In the genomic region with DNA sequence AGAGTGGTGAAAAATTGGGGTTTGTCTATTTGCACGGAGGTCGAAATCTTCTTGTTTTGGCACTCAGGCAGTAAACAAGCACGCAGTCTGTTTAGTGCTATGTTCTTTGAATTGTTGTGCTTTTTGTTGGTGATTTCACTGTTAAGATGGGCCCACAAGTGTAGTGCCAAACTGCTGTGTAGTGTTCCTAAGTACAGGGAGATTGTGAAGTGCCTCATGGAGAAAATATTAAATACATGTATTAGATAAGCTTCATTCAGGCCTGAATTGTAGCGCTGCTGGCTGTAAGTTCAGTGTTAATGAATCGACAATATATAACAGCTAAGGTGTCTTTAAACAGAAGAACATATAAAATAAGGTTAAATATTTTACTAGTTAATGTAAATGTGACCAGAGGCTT, we compare ENCODE assay signal across 28 cellular contexts.
"Had no signal": no experiment of that assay in that cellular context is flagged by ENCODE, and none has a peak within 500 bp of the region (broad histone marks: within the 10 kb centered on the region; RNA-seq: fewer than 3 reads in every experiment).

No MANE protein-coding gene starts in this region.

- H3K27ac ChIP-seq: colonic mucosa, coronary artery, dorsolateral prefrontal cortex, epithelial cell of prostate, esophagus muscularis mucosa, esophagus squamous epithelium, foreskin keratinocyte, gastrocnemius medialis, gastroesophageal sphincter, heart left ventricle, heart right ventricle had no signal

- H3K9me3 ChIP-seq: colonic mucosa, esophagus muscularis mucosa, esophagus squamous epithelium, gastrocnemius medialis, gastroesophageal sphincter, heart left ventricle, heart right ventricle had no signal

- DNase-seq: colonic mucosa; cortex of kidney; dermis blood vessel endothelial cell; dorsolateral prefrontal cortex; effector CD4-positive, alpha-beta T cell; effector CD8-positive, alpha-beta T cell; effector memory CD4-positive, alpha-beta T cell; effector memory CD8-positive, alpha-beta T cell; endodermal cell; erythroblast; esophagus squamous epithelium; foreskin fibroblast; foreskin keratinocyte; foreskin melanocyte; gastrocnemius medialis; glutamatergic neuron; head of caudate nucleus; heart left ventricle; heart right ventricle had no signal

- H3K4me1 ChIP-seq: colonic mucosa, esophagus muscularis mucosa, esophagus squamous epithelium, foreskin keratinocyte, gastroesophageal sphincter had no signal

- H3K4me1 Mint-ChIP-seq: endodermal cell had no signal

- H3K4me3 Mint-ChIP-seq: dendritic cell treated with granulocyte-macrophage colony-stimulating factor and Interleukin-4, amounts not matched to agents 40 ng/mL and 50 ng/mL, for 4 days; effector memory CD8-positive, alpha-beta T cell; endodermal cell had no signal

- FAIRE-seq: colon, endothelial cell of umbilical vein, frontal cortex had no signal

- H3K27me3 Mint-ChIP-seq: dendritic cell treated with granulocyte-macrophage colony-stimulating factor and Interleukin-4, amounts not matched to agents 40 ng/mL and 50 ng/mL, for 4 days; effector memory CD8-positive, alpha-beta T cell had no signal

- H3K36me3 ChIP-seq: colonic mucosa had no signal

- H3K27ac Mint-ChIP-seq: dendritic cell treated with granulocyte-macrophage colony-stimulating factor and Interleukin-4, amounts not matched to agents 40 ng/mL and 50 ng/mL, for 4 days; effector memory CD8-positive, alpha-beta T cell; endodermal cell had no signal

- ATAC-seq: effector memory CD8-positive, alpha-beta T cell; esophagus mucosa; foreskin keratinocyte; gastrocnemius medialis; gastroesophageal sphincter had no signal

- H3K9me3 Mint-ChIP-seq: dendritic cell treated with granulocyte-macrophage colony-stimulating factor and Interleukin-4, amounts not matched to agents 40 ng/mL and 50 ng/mL, for 4 days; effector memory CD8-positive, alpha-beta T cell; endodermal cell had no signal

- H3K4me3 ChIP-seq: colonic mucosa, coronary artery, dorsolateral prefrontal cortex, esophagus muscularis mucosa, esophagus squamous epithelium, gastrocnemius medialis, gastroesophageal sphincter, heart left ventricle, heart right ventricle had no signal

- H3K27me3 ChIP-seq: colonic mucosa, dorsolateral prefrontal cortex, esophagus muscularis mucosa, esophagus squamous epithelium, foreskin keratinocyte, gastrocnemius medialis, gastroesophageal sphincter, heart left ventricle, heart right ventricle had no signal
